In the genomic region with DNA sequence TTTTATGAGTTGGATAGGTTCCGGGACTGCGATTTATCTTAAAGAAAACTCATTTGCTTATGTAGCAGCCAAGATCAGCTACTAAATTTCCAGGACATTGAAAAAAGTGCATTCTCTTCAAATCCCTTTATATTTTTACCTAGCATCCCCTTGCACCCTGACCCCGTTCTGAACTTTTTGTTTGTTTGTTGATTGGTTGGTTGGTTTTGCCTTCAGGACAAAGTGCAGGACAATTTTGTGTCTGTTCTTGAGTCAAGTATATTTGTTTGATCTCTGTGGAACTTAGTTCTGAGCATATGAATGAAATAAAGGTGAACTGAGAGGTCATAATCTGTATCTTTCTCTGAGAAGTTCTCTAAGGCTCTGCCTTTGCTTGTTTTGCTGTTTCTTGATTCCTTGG, we compare ENCODE assay signal across 27 cellular contexts.
"Had no signal": no experiment of that assay in that cellular context is flagged by ENCODE, and none has a peak within 500 bp of the region (broad histone marks: within the 10 kb centered on the region; RNA-seq: fewer than 3 reads in every experiment).

No MANE protein-coding gene starts in this region.

- H3K27me3 ChIP-seq: brain microvascular endothelial cell, esophagus squamous epithelium, gastroesophageal sphincter had no signal

- ATAC-seq: effector memory CD8-positive, alpha-beta T cell; gastroesophageal sphincter; WTC11 had no signal

- DNase-seq: activated CD4-positive, alpha-beta memory T cell treated with anti-CD3 and anti-CD28 coated beads, Interleukin-2, amount 10 ng/mL, durations not matched to agents 7 days and 5 days; activated CD4-positive, alpha-beta T cell treated with anti-CD3 and anti-CD28 coated beads for 1 hour; activated CD4-positive, alpha-beta T cell treated with anti-CD3 and anti-CD28 coated beads for 4 hours; activated CD4-positive, alpha-beta T cell treated with anti-CD3 and anti-CD28 coated beads, Interleukin-2, amount 10 ng/mL, durations not matched to agents 7 days and 5 days; activated CD4-positive, alpha-beta T cell treated with anti-CD3 and anti-CD28 coated beads, Interleukin-2, amount 50 U/mL, for 4 hours; activated CD8-positive, alpha-beta memory T cell treated with anti-CD3 and anti-CD28 coated beads, Interleukin-2, amount 50 U/mL, for 48 hours; activated gamma-delta T cell treated with Interleukin-2 at 50 U/mL for 16 hours; activated naive CD4-positive, alpha-beta T cell treated with anti-CD3 and anti-CD28 coated beads, Interleukin-2, amount 50 U/mL, for 16 hours; activated naive CD4-positive, alpha-beta T cell treated with Interleukin-2 at 50 U/mL for 16 hours; activated T-cell treated with anti-CD3 and anti-CD28 coated beads for 4 hours; activated T-cell treated with anti-CD3 and anti-CD28 coated beads, Interleukin-2, amount 50 U/mL, for 24 hours; activated T-cell treated with anti-CD3 and anti-CD28 coated beads, Interleukin-2, amount 50 U/mL, for 72 hours; amniotic stem cell; anterior cingulate cortex; dermis blood vessel endothelial cell; effector CD4-positive, alpha-beta T cell; effector memory CD8-positive, alpha-beta T cell; esophagus squamous epithelium; foreskin melanocyte; T-helper 2 cell had no signal

- H3K27ac ChIP-seq: brain microvascular endothelial cell, coronary artery, esophagus squamous epithelium, gastroesophageal sphincter, VCaP had no signal

- H3K27me3 Mint-ChIP-seq: activated naive CD8-positive, alpha-beta T cell; activated T-cell treated with anti-CD3 and anti-CD28 coated beads, Interleukin-2, amount 50 U/mL, for 24 hours; central memory CD8-positive, alpha-beta T cell; effector memory CD8-positive, alpha-beta T cell had no signal

- H3K9me3 ChIP-seq: esophagus squamous epithelium, gastroesophageal sphincter had no signal

- H3K36me3 ChIP-seq: brain microvascular endothelial cell had no signal

- H3K4me1 ChIP-seq: esophagus squamous epithelium, gastroesophageal sphincter had no signal

- H3K4me1 Mint-ChIP-seq: activated CD4-positive, alpha-beta memory T cell treated with anti-CD3 and anti-CD28 coated beads, Interleukin-2, amount 10 ng/mL, durations not matched to agents 7 days and 5 days; central memory CD8-positive, alpha-beta T cell; WTC11 had no signal

- H3K27ac Mint-ChIP-seq: activated CD4-positive, alpha-beta memory T cell treated with anti-CD3 and anti-CD28 coated beads, Interleukin-2, amount 10 ng/mL, durations not matched to agents 7 days and 5 days; activated CD4-positive, alpha-beta T cell treated with anti-CD3 and anti-CD28 coated beads, Interleukin-2, amount 10 ng/mL, durations not matched to agents 7 days and 5 days; activated naive CD8-positive, alpha-beta T cell; activated T-cell treated with anti-CD3 and anti-CD28 coated beads, Interleukin-2, amount 50 U/mL, for 24 hours; activated T-cell treated with anti-CD3 and anti-CD28 coated beads, Interleukin-2, amount 50 U/mL, for 72 hours; effector memory CD8-positive, alpha-beta T cell; WTC11 had no signal

- H3K4me3 Mint-ChIP-seq: activated CD4-positive, alpha-beta memory T cell treated with anti-CD3 and anti-CD28 coated beads, Interleukin-2, amount 10 ng/mL, durations not matched to agents 7 days and 5 days; activated CD4-positive, alpha-beta T cell treated with anti-CD3 and anti-CD28 coated beads, Interleukin-2, amount 10 ng/mL, durations not matched to agents 7 days and 5 days; activated naive CD8-positive, alpha-beta T cell; activated T-cell treated with anti-CD3 and anti-CD28 coated beads, Interleukin-2, amount 50 U/mL, for 24 hours; activated T-cell treated with anti-CD3 and anti-CD28 coated beads, Interleukin-2, amount 50 U/mL, for 72 hours; central memory CD8-positive, alpha-beta T cell; effector memory CD8-positive, alpha-beta T cell; WTC11 had no signal

- H3K4me3 ChIP-seq: coronary artery, esophagus squamous epithelium, gastroesophageal sphincter had no signal
